ENCODE assay signal across 12 cellular contexts in the genomic region with DNA sequence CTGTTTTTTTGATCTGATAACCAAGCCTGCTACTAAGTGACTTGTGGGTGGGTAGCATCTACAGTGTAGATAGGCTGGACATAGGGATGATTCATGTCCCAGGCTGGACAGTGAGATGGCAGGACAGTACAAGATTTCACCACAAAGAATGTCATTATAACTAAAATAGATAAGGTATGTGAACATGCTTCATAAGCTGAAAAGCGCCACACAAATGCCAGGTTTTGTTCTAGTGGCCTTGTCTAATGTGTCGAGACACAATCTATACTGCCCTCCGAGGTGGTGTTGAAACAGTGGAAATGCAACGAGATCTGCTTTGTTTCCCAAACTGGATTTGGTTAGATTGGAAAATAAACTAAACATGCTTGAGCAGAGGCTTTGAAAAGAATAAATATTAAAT. TPM values are rescaled to one million over a fixed set of nuclear protein-coding genes. Genes with fewer than 3 reads are reported as not detected.
DNase-seq lines count a peak whose midpoint lies in the region; ATAC-seq, FAIRE-seq and TF ChIP-seq lines count a peak whose summit lies in the region.
"Had no signal": no experiment of that assay in that cellular context is flagged by ENCODE, and none has a peak within 500 bp of the region (broad histone marks: within the 10 kb centered on the region; RNA-seq: fewer than 3 reads in every experiment).

No MANE protein-coding gene starts in this region.

- no peak overlapping the region for H3K4me3 ChIP-seq in OCI-LY1 (ENCODE audit: low read depth, low read length, poor library complexity, severe bottlenecking)
- no peak overlapping the region for H3K4me3 ChIP-seq in esophagus (ENCODE audit: low read depth in 1 of 2, low read length in 2 of 2)
- H3K4me3 ChIP-seq in sigmoid colon, result no peak overlapping the region
- H3K4me3 ChIP-seq: HAP-1 had no signal

- H3K36me3 ChIP-seq in OCI-LY1 (ENCODE audit: insufficient read depth, low read length) (no peaks in the 10 kb centered on the region), esophagus (ENCODE audit: control insufficient read depth in 2 of 2, insufficient read depth in 2 of 2, low read length in 1 of 2) (peaks cover 4 to 11% of the 10 kb centered on the region in 2 donors), sigmoid colon (peaks cover 0 to 6% (median 1%) of the 10 kb centered on the region in 4 donors)

- no peaks in the 10 kb centered on the region for H3K79me2 ChIP-seq in OCI-LY1 (ENCODE audit: insufficient read depth, low read length)

- peaks cover 9% of the 10 kb centered on the region for H3K4me1 Mint-ChIP-seq in activated T-helper 17 cell treated with anti-CD3 and anti-CD28 coated beads, Interleukin-2, amount 50 U/mL, for 72 hours

- TF ChIP-seq CTCF in OCI-LY1 (IDR thresholded peaks at IDR 0.05; ENCODE audit: low read length) (peak; percentile 18; the same call in 1 of the 2 replicates), sigmoid colon (IDR thresholded peaks at IDR 0.05) (peak in 1 of 4 experiments; percentile 32)

- H2AFZ ChIP-seq in OCI-LY1 (ENCODE audit: low read length), result no peak overlapping the region

- no peaks in the 10 kb centered on the region for H3K9me3 Mint-ChIP-seq in activated T-helper 17 cell treated with anti-CD3 and anti-CD28 coated beads, Interleukin-2, amount 50 U/mL, for 72 hours

- intact Hi-C loops in sigmoid colon (cut with DNase I), result no loop called here

- H3K4me1 ChIP-seq in OCI-LY1 (ENCODE audit: insufficient read depth, low read length, severe bottlenecking) (peaks cover 14% of the 10 kb centered on the region), esophagus (ENCODE audit: control insufficient read depth in 2 of 2, insufficient read depth in 2 of 2, low read length in 1 of 2) (peaks cover 5 to 9% of the 10 kb centered on the region in 2 donors), sigmoid colon (peaks cover 0 to 71% (median 62%) of the 10 kb centered on the region in 4 donors)

- no peaks in the 10 kb centered on the region for H3K9me2 ChIP-seq in OCI-LY1 (ENCODE audit: low read depth, low read length)

- no peaks in the 10 kb centered on the region for H3K27me3 Mint-ChIP-seq in activated T-helper 17 cell treated with anti-CD3 and anti-CD28 coated beads, Interleukin-2, amount 50 U/mL, for 72 hours

- H3K9ac ChIP-seq in OCI-LY1 (ENCODE audit: low read length), result no peak overlapping the region

- no peak for TF ChIP-seq POLR2A in sigmoid colon (IDR thresholded peaks at IDR 0.05)

- no peak for ATAC-seq in activated T-helper 17 cell treated with anti-CD3 and anti-CD28 coated beads, Interleukin-2, amount 50 U/mL, for 72 hours (replicated peaks)

- H3K27ac ChIP-seq in OCI-LY1 (ENCODE audit: low read depth, low read length, poor library complexity, severe bottlenecking), result no peak overlapping the region
- peak overlapping the region; percentile 11 to 28 for H3K27ac ChIP-seq in esophagus (ENCODE audit: low read depth in 2 of 2, low read length in 1 of 2)
- H3K27ac ChIP-seq in sigmoid colon, result peak overlapping the region in 3 of 4 donors; percentile 22 to 53 (median 25)

- no peak overlapping the region for H3K27ac Mint-ChIP-seq in activated T-helper 17 cell treated with anti-CD3 and anti-CD28 coated beads, Interleukin-2, amount 50 U/mL, for 72 hours

- DNase-seq in sigmoid colon (no peak), DMS153 treated with DMSO at 0.1 percent for 48 hours (lab: John Stamatoyannopoulos, UW; ENCODE audit: unreplicated experiment) (no peak), SKM-1 treated with dmso at 0.1 percent for 144 hours (lab: John Stamatoyannopoulos, UW; ENCODE audit: unreplicated experiment) (no peak), SIG-M5 (lab: John Stamatoyannopoulos, UW) (no peak)
- DNase-seq: activated CD8-positive, alpha-beta memory T cell treated with anti-CD3 and anti-CD28 coated beads, Interleukin-2, amount 50 U/mL, for 48 hours; stimulated activated naive CD4-positive, alpha-beta T cell treated with Interleukin-2 at 50 U/mL for 16 hours had no signal

- H4K20me1 ChIP-seq in OCI-LY1 (ENCODE audit: insufficient read depth, low read length), result no peaks in the 10 kb centered on the region

- FAIRE-seq in G401.6 (lab: Jason Lieb, UNC), result peak; percentile 34
- FAIRE-seq: GM12892 had no signal

- H3K4me3 Mint-ChIP-seq in activated T-helper 17 cell treated with anti-CD3 and anti-CD28 coated beads, Interleukin-2, amount 50 U/mL, for 72 hours, result no peak overlapping the region

- H3K9me3 ChIP-seq in OCI-LY1 (ENCODE audit: low read length) (no peaks in the 10 kb centered on the region), esophagus (ENCODE audit: control insufficient read depth in 2 of 2, insufficient read depth in 1 of 2, low read depth in 1 of 2, low read length in 1 of 2) (no peaks in the 10 kb centered on the region), sigmoid colon (no peaks in the 10 kb centered on the region)
- H3K9me3 ChIP-seq: HAP-1 had no signal

- no peaks in the 10 kb centered on the region for H3F3A ChIP-seq in OCI-LY1 (ENCODE audit: insufficient read depth, low read length)

- no peak overlapping the region for H3K4me2 ChIP-seq in OCI-LY1 (ENCODE audit: low read length)

- TF ChIP-seq EP300 in sigmoid colon (IDR thresholded peaks at IDR 0.05), result no peak

- H3K27me3 ChIP-seq in OCI-LY1 (ENCODE audit: insufficient read depth, low read length) (no peaks in the 10 kb centered on the region), esophagus (ENCODE audit: control insufficient read depth in 1 of 2, insufficient read depth in 2 of 2, low read length in 2 of 2) (no peaks in the 10 kb centered on the region), sigmoid colon (no peaks in the 10 kb centered on the region)

- 53% methylated on average over 4 of the region's 4 CpGs for WGBS in esophagus, 2 donors
- WGBS in sigmoid colon, 2 donors, result 46 to 58% methylated on average over 4 of the region's 4 CpGs

- peaks cover 43% of the 10 kb centered on the region for H3K36me3 Mint-ChIP-seq in activated T-helper 17 cell treated with anti-CD3 and anti-CD28 coated beads, Interleukin-2, amount 50 U/mL, for 72 hours (ENCODE audit: low read depth)

RNA-seq across cellular contexts. Expression of a gene that starts 4.4 kb away (rescaled TPM):
- polyA plus RNA-seq in esophagus (100 to 1,000 TPM; 412 to 630 TPM), sigmoid colon (1,000 to 10,000 TPM; 1,713 to 4,129 (median 2,701) TPM)
- total RNA-seq in sigmoid colon, result 100 to 1,000 TPM; 235 to 249 (median 240) TPM
- 100 to 1,000 TPM in 1 of 2 donors, 10 to 100 TPM in 1; 63.4 to 258 TPM for total RNA-seq in activated T-helper 17 cell treated with anti-CD3 and anti-CD28 coated beads, Interleukin-2, amount 50 U/mL, for 72 hours

RNA-seq across cellular contexts. Expression of a gene that starts 58.0 kb away (rescaled TPM):
- polyA plus RNA-seq in esophagus (1 to 10 TPM; 1.4 to 6.0 TPM), sigmoid colon (10 to 100 TPM in 1 of 3 donors, 1 to 10 TPM in 2; 1.2 to 11.0 (median 3.0) TPM)
- total RNA-seq in sigmoid colon, result under 1 TPM in 3 of 4 donors, not detected in 1; 0.16 to 0.71 (median 0.41) TPM
- total RNA-seq in activated T-helper 17 cell treated with anti-CD3 and anti-CD28 coated beads, Interleukin-2, amount 50 U/mL, for 72 hours, result 100 to 1,000 TPM in 1 of 2 donors, 10 to 100 TPM in 1; 93.8 to 102 TPM

Comparison
In these comparisons a context has a peak if more than half of its experiments do, and no peak if none do; other contexts are left out.
1. RNA of a gene that starts 58.0 kb away (total RNA-seq): 93.8 to 102 TPM in activated T-helper 17 cell treated with anti-CD3 and anti-CD28 coated beads, Interleukin-2, amount 50 U/mL, for 72 hours; 0.16 to 0.71 TPM in sigmoid colon; every median in the first group is over 10 times any median in the second.